ENCODE assay signal across 9 cellular contexts in the genomic region with DNA sequence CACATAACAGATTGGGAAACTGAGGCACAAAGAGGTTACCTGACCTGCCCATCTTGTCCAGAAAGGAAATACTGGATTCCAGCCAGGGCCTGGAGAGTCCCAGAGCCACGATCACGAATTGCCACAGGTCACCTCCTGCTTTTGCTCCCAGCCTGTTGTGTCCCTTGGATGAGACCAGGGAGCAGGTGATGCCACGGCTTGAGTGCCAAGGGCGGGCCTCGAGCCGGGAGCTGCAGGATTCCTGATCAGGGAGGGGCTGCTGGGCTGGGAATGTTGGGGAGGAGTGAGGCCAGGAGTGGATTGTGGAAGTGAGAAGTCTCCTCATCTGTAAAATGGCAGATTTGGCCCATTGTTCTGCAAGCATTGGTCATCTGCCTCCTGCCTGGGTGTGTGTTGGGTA. TPM values are rescaled to one million over a fixed set of nuclear protein-coding genes. Genes with fewer than 3 reads are reported as not detected.
DNase-seq lines count a peak whose midpoint lies in the region; ATAC-seq, FAIRE-seq and TF ChIP-seq lines count a peak whose summit lies in the region.
"Had no signal": no experiment of that assay in that cellular context is flagged by ENCODE, and none has a peak within 500 bp of the region (broad histone marks: within the 10 kb centered on the region; RNA-seq: fewer than 3 reads in every experiment).

No MANE protein-coding gene starts in this region.

- H3K4me1 ChIP-seq in cardiac muscle cell (ENCODE audit: low read depth) = peaks cover 5% of the 10 kb centered on the region
- peaks cover 48 to 57% of the 10 kb centered on the region in 2 experiments for H3K4me1 ChIP-seq in K562 (replicated peaks in 1 of 2; ENCODE audit: control insufficient read depth in 2 of 2, insufficient read depth in 2 of 2, low read length in 2 of 2)
- peaks cover 49% of the 10 kb centered on the region for H3K4me1 ChIP-seq in mesenchymal stem cell (ENCODE audit: control insufficient read depth, insufficient read depth, low read depth, low read length)
- peaks cover 76 to 98% (median 82%) of the 10 kb centered on the region in 4 donors for H3K4me1 ChIP-seq in upper lobe of left lung

- no peak overlapping the region for H3K4me3 ChIP-seq in cardiac muscle cell
- no peak overlapping the region for H3K4me3 ChIP-seq in K562
- H3K4me3 ChIP-seq in mesenchymal stem cell (ENCODE audit: insufficient read depth in 1 of 2, low read depth in 1 of 2, low read length in 2 of 2) = no peak overlapping the region
- H3K4me3 ChIP-seq in upper lobe of left lung = no peak overlapping the region

- no peak overlapping the region for H2BK15ac ChIP-seq in mesenchymal stem cell (ENCODE audit: low read depth, poor library complexity, severe bottlenecking)

- H2BK12ac ChIP-seq in mesenchymal stem cell (ENCODE audit: low read length in 2 of 2) = no peak overlapping the region

- H3K4me2 ChIP-seq in K562 (ENCODE audit: insufficient read depth, low read length) (no peak overlapping the region), mesenchymal stem cell (ENCODE audit: low read length, poor library complexity, severe bottlenecking) (no peak overlapping the region)

- H3K23ac ChIP-seq in mesenchymal stem cell (ENCODE audit: low read length in 2 of 2) = no peak overlapping the region

- TF ChIP-seq POLR2A in K562 (conservative IDR thresholded peaks at IDR 0.05) (no peak), upper lobe of left lung (IDR thresholded peaks at IDR 0.05) (peak in 1 of 4 donors; percentile 3)

- no peak for FAIRE-seq in K562 (lab: Jason Lieb, UNC)

- H3K79me2 ChIP-seq in K562 (ENCODE audit: control insufficient read depth, insufficient read depth, low read length) = peaks cover 93% of the 10 kb centered on the region

- H3K4ac ChIP-seq in mesenchymal stem cell (ENCODE audit: low read depth in 1 of 2, low read length in 2 of 2) = no peak overlapping the region

- no peak overlapping the region for H2BK120ac ChIP-seq in mesenchymal stem cell (ENCODE audit: low read depth, low read length)

- TF ChIP-seq RAD21 in K562 (CRISPR knock-in tag; conservative IDR thresholded peaks at IDR 0.05 in 1 of 2, IDR thresholded peaks at IDR 0.05 in 1 of 2) = no peak

- TF ChIP-seq EP300 in K562 (IDR thresholded peaks at IDR 0.05; ENCODE audit: low read length) = no peak
- TF ChIP-seq EP300 in upper lobe of left lung (IDR thresholded peaks at IDR 0.05) = no peak

- in situ Hi-C loops in K562 (cut with MboI) = no loop called here

- H3K27ac ChIP-seq in cardiac muscle cell = peak overlapping the region; percentile 64
- no peak overlapping the region for H3K27ac ChIP-seq in K562 (ENCODE audit: extremely low read depth, low read depth, low read length)
- H3K27ac ChIP-seq in mesenchymal stem cell (ENCODE audit: low read length, poor library complexity, severe bottlenecking) = no peak overlapping the region
- H3K27ac ChIP-seq in upper lobe of left lung = peak overlapping the region; percentile 81 to 93 (median 90)

- WGBS in K562 (ENCODE audit: insufficient coverage, low coverage, missing lambda C conversion rate) = 73% methylated on average over 6 of the region's 6 CpGs
- 90% methylated on average over 6 of the region's 6 CpGs for WGBS in mesenchymal stem cell
- WGBS in upper lobe of left lung, 2 donors = 41 to 65% methylated on average over 6 of the region's 6 CpGs

- DNase-seq in cardiac muscle cell (ENCODE audit: low read depth in 1 of 2, low spot score in 1 of 2) = no peak
- no peak for DNase-seq in Right ventricle myocardium inferior (ENCODE audit: missing footprints)
- DNase-seq in K562 (ENCODE audit: extremely low read depth in 1 of 4, low spot score in 3 of 4) = no peak
- DNase-seq in mesenchymal stem cell = no peak
- DNase-seq in upper lobe of left lung = peak in 1 of 2 donors; percentile 59
- no peak for DNase-seq in NCI-H510A (lab: John Stamatoyannopoulos, UW)
- no peak for DNase-seq in mesenteric fat pad (ENCODE audit: low spot score)
- DNase-seq: activated T-cell treated with anti-CD3 and anti-CD28 coated beads, Interleukin-2, amount 50 U/mL, for 72 hours had no signal

- TF ChIP-seq CTCF in cardiac muscle cell (IDR thresholded peaks at IDR 0.05; ENCODE audit: low read depth, low read length) (no peak), K562 (IDR thresholded peaks at IDR 0.05 in 2 of 3, conservative IDR thresholded peaks at IDR 0.05 in 1 of 3; ENCODE audit: insufficient read depth in 2 of 3, low read depth in 1 of 3, low read length in 3 of 3) (no peak), upper lobe of left lung (IDR thresholded peaks at IDR 0.05) (no peak)

- H3K14ac ChIP-seq in mesenchymal stem cell (ENCODE audit: low read length in 2 of 2) = no peak overlapping the region

- H4K20me1 ChIP-seq in K562 (replicated peaks; ENCODE audit: control insufficient read depth, insufficient read depth, low read length) = peaks cover 34% of the 10 kb centered on the region

- BruUV-seq in K562 (replicated peaks; lab: Mats Ljungman, UMichigan) = no TSS peak

- H3K9ac ChIP-seq in K562 (ENCODE audit: insufficient read depth in 1 of 2, low read depth in 2 of 2, low read length in 2 of 2) (peak overlapping the region in 1 of 2 experiments; percentile 90; a peak in 1 of 4 replicates), mesenchymal stem cell (ENCODE audit: low read length) (no peak overlapping the region)

- peak overlapping the region; percentile 11 for H4K91ac ChIP-seq in mesenchymal stem cell (ENCODE audit: low read length)

- peaks cover 4% of the 10 kb centered on the region for H3K9me1 ChIP-seq in K562 (ENCODE audit: control insufficient read depth, insufficient read depth, low read length)

- H2BK5ac ChIP-seq in mesenchymal stem cell (ENCODE audit: low read depth, low read length, poor library complexity, severe bottlenecking) = no peak overlapping the region

- H3K18ac ChIP-seq in mesenchymal stem cell (ENCODE audit: low read depth in 1 of 2, low read length in 2 of 2) = no peak overlapping the region

- H3K27me3 ChIP-seq in cardiac muscle cell (no peaks in the 10 kb centered on the region), K562 (ENCODE audit: control insufficient read depth in 2 of 2, insufficient read depth in 2 of 2, low read length in 2 of 2) (no peaks in the 10 kb centered on the region), mesenchymal stem cell (ENCODE audit: control insufficient read depth in 1 of 2, insufficient read depth in 1 of 2, low read length in 2 of 2) (no peaks in the 10 kb centered on the region), upper lobe of left lung (no peaks in the 10 kb centered on the region)

- H4K8ac ChIP-seq in mesenchymal stem cell (ENCODE audit: low read length) = no peak overlapping the region

- H3K9me3 ChIP-seq in cardiac muscle cell (ENCODE audit: low read depth) (no peaks in the 10 kb centered on the region), K562 (replicated peaks; ENCODE audit: control insufficient read depth, insufficient read depth, low read depth, low read length) (no peaks in the 10 kb centered on the region), mesenchymal stem cell (ENCODE audit: control insufficient read depth, low read length) (no peaks in the 10 kb centered on the region), upper lobe of left lung (no peaks in the 10 kb centered on the region)

- H3K36me3 ChIP-seq in cardiac muscle cell (no peaks in the 10 kb centered on the region), K562 (ENCODE audit: control insufficient read depth, insufficient read depth, low read length) (peaks cover 7% of the 10 kb centered on the region; the same call in 2 of the 3 replicates), mesenchymal stem cell (ENCODE audit: control insufficient read depth in 1 of 2, insufficient read depth in 2 of 2, low read depth in 1 of 2, low read length in 2 of 2) (peaks cover 0 to 18% of the 10 kb centered on the region in 2 experiments), upper lobe of left lung (no peaks in the 10 kb centered on the region)

- intact Hi-C loops in Right ventricle myocardium inferior (cut with DNase I) = no loop called here
- intact Hi-C loops in K562 (cut with micrococcal nuclease) = no loop called here

- ATAC-seq in Right ventricle myocardium inferior (no peak), K562 (no peak), upper lobe of left lung (ENCODE audit: low FRiP score in 2 of 2) (no peak), HG02973 (IDR thresholded peaks at IDR 0.05; ENCODE audit: unreplicated experiment) (no peak)
- ATAC-seq: activated T-cell treated with anti-CD3 and anti-CD28 coated beads, Interleukin-2, amount 50 U/mL, for 72 hours had no signal

- peaks cover 37% of the 10 kb centered on the region for H3K79me1 ChIP-seq in mesenchymal stem cell (replicated peaks; ENCODE audit: low read length, poor library complexity, severe bottlenecking)

- H2AFZ ChIP-seq in K562 (ENCODE audit: low read depth, low read length) (no peak overlapping the region), mesenchymal stem cell (ENCODE audit: low read depth, low read length) (no peak overlapping the region)

- no peak overlapping the region for H2AK5ac ChIP-seq in mesenchymal stem cell (ENCODE audit: low read length, severe bottlenecking)

- POLR2A ChIA-PET in K562 (lab: Yijun Ruan, JAX) = no interaction called here

- CTCF ChIA-PET in K562 (lab: Yijun Ruan, JAX; ENCODE audit: low intra/inter-chr PET ratio) = interaction anchor here (0.5 kb wide), 1 partner anchor 27 kb away, joined by 3 read pairs; no protein-coding TSS in a partner anchor

RNA-seq across cellular contexts. Expression of a gene that starts 29.4 kb away (rescaled TPM):
- total RNA-seq in cardiac muscle cell (122 and 124 TPM in 2 replicates), Right ventricle myocardium inferior (177 TPM), K562 (2014; rRNA removed) (77.1 and 94.4 TPM in 2 replicates), K562 (2014; rRNA removed; fragmentation: Illumina TruSeq; extraction: Trizol) (53.2 and 53.5 TPM in 2 replicates), K562 (2015; rRNA removed; fragmentation: Illumina TruSeq; extraction: Trizol) (66.6 and 67.2 TPM in 2 replicates), K562 (2021) (153 and 161 TPM in 2 replicates), upper lobe of left lung (100 to 1,000 TPM; 238 to 744 (median 318) TPM), mesenteric fat pad (134 TPM)
- polyA plus RNA-seq in cardiac muscle cell (132 and 146 TPM in 2 replicates), K562 (2011; rRNA removed) (72.6 and 122 TPM in 2 replicates), K562 (2014; fragmentation: Illumina TruSeq; extraction: Trizol) (93.5 and 112 TPM in 2 replicates), K562 (2014; fragmentation: Nextera tagmentation; extraction: Ambion mirVana) (1 to 10 TPM; 2.2 to 2.4 TPM), K562 (2014; rRNA removed) (88.8 and 104 TPM in 2 replicates)
- total RNA-seq in K562 (2011; cell fraction: chromatin; rRNA removed; ENCODE audit: low replicate concordance) = 612 and 1,251 TPM in 2 replicates
- 540 and 557 TPM in 2 replicates for total RNA-seq in K562 (2011; cell fraction: nucleolus; rRNA removed)
- total RNA-seq in K562 (2011; cell fraction: nucleoplasm; rRNA removed) = 513 and 610 TPM in 2 replicates
- 66.0 and 77.5 TPM in 2 replicates for polyA plus RNA-seq in K562 (2011; cell fraction: cytosol; rRNA removed)
- 343 and 372 TPM in 2 replicates for polyA plus RNA-seq in K562 (2011; cell fraction: nucleus; rRNA removed)
- polyA plus RNA-seq in K562 (2012) = 121 and 177 TPM in 2 replicates
- 138 and 139 TPM in 2 replicates for polyA minus RNA-seq in K562 (2011; rRNA and poly(A)+ RNA removed)
- polyA minus RNA-seq in K562 (2011; cell fraction: cytosol; rRNA and poly(A)+ RNA removed) = 108 and 150 TPM in 2 replicates
- 314 and 488 TPM in 2 replicates for polyA minus RNA-seq in K562 (2011; cell fraction: nucleus; rRNA and poly(A)+ RNA removed)
- polyA plus RNA-seq in mesenchymal stem cell (2013, experiment 1 of 2) = 71.1 TPM
- polyA plus RNA-seq in mesenchymal stem cell (2013, experiment 2 of 2) = 70.3 TPM

RNA-seq across cellular contexts. Expression of a gene that starts 46.0 kb away (rescaled TPM):
- total RNA-seq in cardiac muscle cell (30.6 and 35.0 TPM in 2 replicates), Right ventricle myocardium inferior (28.0 TPM), K562 (2014; rRNA removed) (34.6 and 43.6 TPM in 2 replicates), K562 (2014; rRNA removed; fragmentation: Illumina TruSeq; extraction: Trizol) (7.1 and 10.4 TPM in 2 replicates), K562 (2015; rRNA removed; fragmentation: Illumina TruSeq; extraction: Trizol) (32.8 and 33.7 TPM in 2 replicates), K562 (2021) (63.5 and 63.6 TPM in 2 replicates), upper lobe of left lung (10 to 100 TPM; 11.0 to 85.9 (median 32.5) TPM), mesenteric fat pad (45.9 TPM)
- polyA plus RNA-seq in cardiac muscle cell (70.8 and 84.1 TPM in 2 replicates), K562 (2011; rRNA removed) (30.5 and 46.6 TPM in 2 replicates), K562 (2014; fragmentation: Illumina TruSeq; extraction: Trizol) (19.3 and 44.0 TPM in 2 replicates), K562 (2014; fragmentation: Nextera tagmentation; extraction: Ambion mirVana) (1 to 10 TPM; 1.2 to 6.2 TPM), K562 (2014; rRNA removed) (65.5 and 77.8 TPM in 2 replicates)
- total RNA-seq in K562 (2011; cell fraction: chromatin; rRNA removed; ENCODE audit: low replicate concordance) = 34.3 and 114 TPM in 2 replicates
- total RNA-seq in K562 (2011; cell fraction: nucleolus; rRNA removed) = 106 TPM in 2 replicates
- 68.0 and 71.0 TPM in 2 replicates for total RNA-seq in K562 (2011; cell fraction: nucleoplasm; rRNA removed)
- 37.2 and 62.5 TPM in 2 replicates for polyA plus RNA-seq in K562 (2011; cell fraction: cytosol; rRNA removed)
- polyA plus RNA-seq in K562 (2011; cell fraction: nucleus; rRNA removed) = 188 and 308 TPM in 2 replicates
- polyA plus RNA-seq in K562 (2012) = 29.4 and 72.1 TPM in 2 replicates
- 6.0 and 7.7 TPM in 2 replicates for polyA minus RNA-seq in K562 (2011; rRNA and poly(A)+ RNA removed)
- polyA minus RNA-seq in K562 (2011; cell fraction: cytosol; rRNA and poly(A)+ RNA removed) = 15.5 and 16.8 TPM in 2 replicates
- 19.0 and 26.1 TPM in 2 replicates for polyA minus RNA-seq in K562 (2011; cell fraction: nucleus; rRNA and poly(A)+ RNA removed)
- 15.1 TPM for polyA plus RNA-seq in mesenchymal stem cell (2013, experiment 1 of 2)
- polyA plus RNA-seq in mesenchymal stem cell (2013, experiment 2 of 2) = 14.3 TPM

Comparison
In these comparisons a context has a peak if more than half of its experiments do, and no peak if none do; other contexts are left out.
1. H3K27ac ChIP-seq: peak in cardiac muscle cell (single experiment) and upper lobe of left lung (4 of 4); none in K562 (single experiment) and mesenchymal stem cell (single experiment).